In genomic region chr10:15122477-15123030, GRCh38 we compare ENCODE assay signal across 12 cellular contexts. TPM values are rescaled to one million over a fixed set of nuclear protein-coding genes. Genes with fewer than 3 reads are reported as not detected.
DNase-seq lines count a peak whose midpoint lies in the region; ATAC-seq and TF ChIP-seq lines count a peak whose summit lies in the region.
"Had no signal": no experiment of that assay in that cellular context is flagged by ENCODE, and none has a peak within 500 bp of the region (broad histone marks: within the 10 kb centered on the region; RNA-seq: fewer than 3 reads in every experiment).

No MANE protein-coding gene starts in this region.

- DNase-seq in activated naive CD4-positive, alpha-beta T cell treated with anti-CD3 and anti-CD28 coated beads for 36 hours = peak; percentile 59
- no peak for DNase-seq in activated naive CD4-positive, alpha-beta T cell (lab: John Stamatoyannopoulos, UW)
- DNase-seq in stimulated activated naive B cell treated with anti-CD40 and anti-IgM and Interleukin-4, amounts not matched to agents 10 μg/mL and 1 μg/mL and 100 μg/mL, for 72 hours = no peak
- no peak for DNase-seq in upper lobe of right lung
- no peak for DNase-seq in mesothelial cell of epicardium (ENCODE audit: low spot score in 2 of 2, unreplicated experiment in 2 of 2)
- DNase-seq: AML-193, hypothalamus, NCI-H187 treated with DMSO at 0.1 percent for 48 hours, ovary had no signal

- CTCF ChIA-PET in activated naive CD4-positive, alpha-beta T cell treated with anti-CD3 and anti-CD28 coated beads for 36 hours (lab: Charles Lee) = interaction anchor here (0.6 to 3.6 kb wide), 6 partner anchors 9 to 49 kb away, joined by 3 to 11 read pairs (median 4); no protein-coding TSS in a partner anchor

- intact Hi-C loops in activated naive CD4-positive, alpha-beta T cell treated with anti-CD3 and anti-CD28 coated beads for 36 hours (cut with micrococcal nuclease) = loop anchor here (1.0 to 10.0 kb wide), 10 partner anchors 19 to 1905 kb away; partner anchors contain the start of gene RPP38
- intact Hi-C loops in upper lobe of right lung (cut with DNase I) = no loop called here

- TF ChIP-seq CTCF in upper lobe of right lung (IDR thresholded peaks at IDR 0.05) (no peak), mesothelial cell of epicardium (IDR thresholded peaks at IDR 0.05; ENCODE audit: unreplicated experiment) (no peak)

- peaks cover 32% of the 10 kb centered on the region for H3K4me1 Mint-ChIP-seq in activated naive CD4-positive, alpha-beta T cell treated with anti-CD3 and anti-CD28 coated beads for 36 hours (ENCODE audit: low read depth)
- peaks cover 0 to 5% of the 10 kb centered on the region in 2 donors for H3K4me1 Mint-ChIP-seq in stimulated activated naive B cell treated with anti-CD40 and anti-IgM and Interleukin-4, amounts not matched to agents 10 μg/mL and 1 μg/mL and 100 μg/mL, for 72 hours
- peaks cover 2% of the 10 kb centered on the region for H3K4me1 Mint-ChIP-seq in mesothelial cell of epicardium

- no peak overlapping the region for H3K4me3 Mint-ChIP-seq in activated naive CD4-positive, alpha-beta T cell treated with anti-CD3 and anti-CD28 coated beads for 36 hours
- H3K4me3 Mint-ChIP-seq in stimulated activated naive B cell treated with anti-CD40 and anti-IgM and Interleukin-4, amounts not matched to agents 10 μg/mL and 1 μg/mL and 100 μg/mL, for 72 hours = no peak overlapping the region
- no peak overlapping the region for H3K4me3 Mint-ChIP-seq in mesothelial cell of epicardium

- no peaks in the 10 kb centered on the region for H3K4me1 ChIP-seq in upper lobe of right lung

- ATAC-seq in HG02588 (IDR thresholded peaks at IDR 0.05; ENCODE audit: unreplicated experiment) = peak; percentile 89
- peak; percentile 90 for ATAC-seq in HG03558 (IDR thresholded peaks at IDR 0.05; ENCODE audit: extremely low read depth, unreplicated experiment)
- ATAC-seq in stimulated activated naive B cell treated with anti-CD40 and anti-IgM and Interleukin-4, amounts not matched to agents 10 μg/mL and 1 μg/mL and 100 μg/mL, for 72 hours (replicated peaks) = peak; percentile 49 to 70
- no peak for ATAC-seq in esophagus mucosa
- no peak for ATAC-seq in upper lobe of right lung

- no peak overlapping the region for H3K27ac ChIP-seq in upper lobe of right lung
- H3K27ac ChIP-seq: ovary had no signal

- H3K27me3 ChIP-seq in upper lobe of right lung = no peaks in the 10 kb centered on the region
- H3K27me3 ChIP-seq: ovary had no signal

- no peak overlapping the region for H3K4me3 ChIP-seq in upper lobe of right lung
- H3K4me3 ChIP-seq: ovary had no signal

- peaks cover 35% of the 10 kb centered on the region for H3K36me3 Mint-ChIP-seq in activated naive CD4-positive, alpha-beta T cell treated with anti-CD3 and anti-CD28 coated beads for 36 hours (ENCODE audit: low read depth)
- peaks cover 26 to 27% of the 10 kb centered on the region in 2 donors for H3K36me3 Mint-ChIP-seq in stimulated activated naive B cell treated with anti-CD40 and anti-IgM and Interleukin-4, amounts not matched to agents 10 μg/mL and 1 μg/mL and 100 μg/mL, for 72 hours
- peaks cover 34% of the 10 kb centered on the region for H3K36me3 Mint-ChIP-seq in mesothelial cell of epicardium

- peak overlapping the region; percentile 86 for H3K27ac Mint-ChIP-seq in activated naive CD4-positive, alpha-beta T cell treated with anti-CD3 and anti-CD28 coated beads for 36 hours
- no peak overlapping the region for H3K27ac Mint-ChIP-seq in stimulated activated naive B cell treated with anti-CD40 and anti-IgM and Interleukin-4, amounts not matched to agents 10 μg/mL and 1 μg/mL and 100 μg/mL, for 72 hours
- H3K27ac Mint-ChIP-seq in mesothelial cell of epicardium = no peak overlapping the region

- peaks cover 32% of the 10 kb centered on the region for H3K36me3 ChIP-seq in upper lobe of right lung
- H3K36me3 ChIP-seq: ovary had no signal

- H3K9me3 ChIP-seq in upper lobe of right lung = no peaks in the 10 kb centered on the region
- H3K9me3 ChIP-seq: ovary had no signal

- no peaks in the 10 kb centered on the region for H3K9me3 Mint-ChIP-seq in activated naive CD4-positive, alpha-beta T cell treated with anti-CD3 and anti-CD28 coated beads for 36 hours
- H3K9me3 Mint-ChIP-seq in stimulated activated naive B cell treated with anti-CD40 and anti-IgM and Interleukin-4, amounts not matched to agents 10 μg/mL and 1 μg/mL and 100 μg/mL, for 72 hours = no peaks in the 10 kb centered on the region
- H3K9me3 Mint-ChIP-seq in mesothelial cell of epicardium = no peaks in the 10 kb centered on the region

- H3K27me3 Mint-ChIP-seq in activated naive CD4-positive, alpha-beta T cell treated with anti-CD3 and anti-CD28 coated beads for 36 hours (ENCODE audit: low read depth) = no peaks in the 10 kb centered on the region
- no peaks in the 10 kb centered on the region for H3K27me3 Mint-ChIP-seq in stimulated activated naive B cell treated with anti-CD40 and anti-IgM and Interleukin-4, amounts not matched to agents 10 μg/mL and 1 μg/mL and 100 μg/mL, for 72 hours
- H3K27me3 Mint-ChIP-seq in mesothelial cell of epicardium (ENCODE audit: low read depth) = no peaks in the 10 kb centered on the region

RNA-seq across cellular contexts. Expression of gene RPP38, which starts 25.4 kb away (rescaled TPM):
- total RNA-seq in activated naive CD4-positive, alpha-beta T cell treated with anti-CD3 and anti-CD28 coated beads for 36 hours = 10 to 100 TPM; 15.6 to 16.3 TPM
- 14.8 TPM for total RNA-seq in esophagus mucosa
- 15.3 TPM for total RNA-seq in upper lobe of right lung
- total RNA-seq in mesothelial cell of epicardium = 16.0 to 16.2 TPM (median 16.2 TPM) in 3 replicates

RNA-seq across cellular contexts. Expression of gene ACBD7, which starts 34.0 kb away (rescaled TPM):
- total RNA-seq in activated naive CD4-positive, alpha-beta T cell treated with anti-CD3 and anti-CD28 coated beads for 36 hours = under 1 TPM; 0.72 to 0.94 TPM
- total RNA-seq in esophagus mucosa = 0.32 TPM
- not detected for total RNA-seq in upper lobe of right lung
- 2.1 to 3.1 TPM (median 2.4 TPM) in 3 replicates for total RNA-seq in mesothelial cell of epicardium

RNA-seq across cellular contexts. Expression of gene NMT2, which starts 45.9 kb away (rescaled TPM):
- 10 to 100 TPM; 20.4 to 22.3 TPM for total RNA-seq in activated naive CD4-positive, alpha-beta T cell treated with anti-CD3 and anti-CD28 coated beads for 36 hours
- total RNA-seq in esophagus mucosa (5.8 TPM), upper lobe of right lung (12.4 TPM), mesothelial cell of epicardium (19.3 to 21.9 TPM (median 20.0 TPM) in 3 replicates)

Comparison
In these comparisons a context has a peak if more than half of its experiments do, and no peak if none do; other contexts are left out.
1. ATAC-seq: peak in HG02588 (single experiment), HG03558 (single experiment) and stimulated activated naive B cell treated with anti-CD40 and anti-IgM and Interleukin-4, amounts not matched to agents 10 μg/mL and 1 μg/mL and 100 μg/mL, for 72 hours (2 of 2); none in esophagus mucosa (single experiment) and upper lobe of right lung (single experiment).